ENCODE assay signal across 17 cellular contexts in genomic region chr14:71460091-71460490, GRCh38.
DNase-seq lines count a peak whose midpoint lies in the region; ATAC-seq and TF ChIP-seq lines count a peak whose summit lies in the region.
"Had no signal": no experiment of that assay in that cellular context is flagged by ENCODE, and none has a peak within 500 bp of the region (broad histone marks: within the 10 kb centered on the region; RNA-seq: fewer than 3 reads in every experiment).

No MANE protein-coding gene starts in this region.

- POLR2A ChIA-PET in T-cell (lab: Charles Lee): no interaction called here

- H3K36me3 ChIP-seq in smooth muscle cell (ENCODE audit: low read depth): peaks cover 6% of the 10 kb centered on the region
- H3K36me3 ChIP-seq in lower lobe of right lung: no peaks in the 10 kb centered on the region
- H3K36me3 ChIP-seq: HAP-1 had no signal

- H3K4me3 Mint-ChIP-seq in T-cell: no peak overlapping the region
- H3K4me3 Mint-ChIP-seq: CD4-positive, alpha-beta memory T cell; HFFc6 had no signal

- H3K27me3 ChIP-seq in smooth muscle cell (ENCODE audit: low read depth) (no peaks in the 10 kb centered on the region), lower lobe of right lung (ENCODE audit: low read depth) (no peaks in the 10 kb centered on the region)

- H3K9me3 ChIP-seq in smooth muscle cell (replicated peaks; ENCODE audit: low read depth) (no peaks in the 10 kb centered on the region), lower lobe of right lung (no peaks in the 10 kb centered on the region)
- H3K9me3 ChIP-seq: HAP-1 had no signal

- H3K27ac Mint-ChIP-seq in T-cell: no peak overlapping the region
- H3K27ac Mint-ChIP-seq: CD4-positive, alpha-beta memory T cell; HFFc6 had no signal

- H4K20me1 ChIP-seq in smooth muscle cell (ENCODE audit: low read depth): peaks cover 56% of the 10 kb centered on the region

- no peak overlapping the region for H2AFZ ChIP-seq in smooth muscle cell (ENCODE audit: low read depth)

- intact Hi-C loops in lower lobe of right lung (cut with DNase I) (no loop called here), left cardiac atrium (cut with DNase I) (no loop called here)

- no peak overlapping the region for H3K9ac ChIP-seq in smooth muscle cell (ENCODE audit: low read depth)

- no peak for TF ChIP-seq CTCF in epithelial cell of esophagus (IDR thresholded peaks at IDR 0.05; ENCODE audit: insufficient read depth, low read depth, low read length, missing control alignments)
- no peak for TF ChIP-seq CTCF in smooth muscle cell (IDR thresholded peaks at IDR 0.05; ENCODE audit: borderline replicate concordance, insufficient read depth, poor library complexity, severe bottlenecking)
- TF ChIP-seq CTCF in lower lobe of right lung (IDR thresholded peaks at IDR 0.05): no peak

- WGBS in smooth muscle cell (ENCODE audit: low lambda C conversion rate): 81% methylated on average over 6 of the region's 6 CpGs

- no peaks in the 10 kb centered on the region for H3K4me1 ChIP-seq in smooth muscle cell (ENCODE audit: low read depth)
- no peaks in the 10 kb centered on the region for H3K4me1 ChIP-seq in lower lobe of right lung
- H3K4me1 ChIP-seq: HAP-1 had no signal

- H3K4me2 ChIP-seq in smooth muscle cell: no peak overlapping the region

- CTCF ChIA-PET in T-cell (lab: Charles Lee): no interaction called here

- no peaks in the 10 kb centered on the region for H3F3A ChIP-seq in smooth muscle cell (ENCODE audit: low read depth)

- no peaks in the 10 kb centered on the region for H3K27me3 Mint-ChIP-seq in T-cell
- H3K27me3 Mint-ChIP-seq: CD4-positive, alpha-beta memory T cell had no signal

- DNase-seq in astrocyte of the hippocampus (ENCODE audit: low read depth, low spot score): peak; percentile 29
- peak; percentile 65 for DNase-seq in epithelial cell of esophagus (ENCODE audit: low read depth)
- peak; percentile 90 for DNase-seq in islet precursor cell
- DNase-seq in smooth muscle cell (lab: John Stamatoyannopoulos, UW; ENCODE audit: unreplicated experiment): no peak
- no peak for DNase-seq in T-cell
- DNase-seq in lower lobe of right lung: no peak
- DNase-seq in left cardiac atrium: no peak
- DNase-seq: C1 segment of cervical spinal cord; Calu3; CD4-positive, alpha-beta memory T cell; COR-L47; DMS53; DMS79 treated with DMSO at 0.1 percent for 48 hours; GF-D8; GOT3; HFFc6 had no signal

- H3K79me2 ChIP-seq in smooth muscle cell (ENCODE audit: low read depth): peaks cover 70% of the 10 kb centered on the region

- H3K9me3 Mint-ChIP-seq in T-cell: peaks cover 3 to 9% (median 3%) of the 10 kb centered on the region in 3 donors

- H3K27ac ChIP-seq in smooth muscle cell (ENCODE audit: low read depth) (peak overlapping the region; percentile 14), lower lobe of right lung (no peak overlapping the region)

- H3K36me3 Mint-ChIP-seq in T-cell: peaks cover 45% of the 10 kb centered on the region

- H3K4me1 Mint-ChIP-seq in T-cell: peaks cover under 1 to 6% (median 3%) of the 10 kb centered on the region in 3 donors

- H3K4me3 ChIP-seq in epithelial cell of esophagus (ENCODE audit: low read length) (no peak overlapping the region), smooth muscle cell (no peak overlapping the region), lower lobe of right lung (no peak overlapping the region)
- H3K4me3 ChIP-seq: HAP-1 had no signal

- no peak for ATAC-seq in T-cell (replicated peaks in 1 of 4)
- no peak for ATAC-seq in lower lobe of right lung
- no peak for ATAC-seq in left cardiac atrium

Comparison
In these comparisons a context has a peak if more than half of its experiments do, and no peak if none do; other contexts are left out.
1. DNase-seq: peak in astrocyte of the hippocampus (single experiment), epithelial cell of esophagus (single experiment) and islet precursor cell (single experiment); none in smooth muscle cell (single experiment), T-cell (0 of 34), lower lobe of right lung (single experiment) and left cardiac atrium (single experiment).